Comparison of ENCODE assay signal across 17 cellular contexts in the genomic region with DNA sequence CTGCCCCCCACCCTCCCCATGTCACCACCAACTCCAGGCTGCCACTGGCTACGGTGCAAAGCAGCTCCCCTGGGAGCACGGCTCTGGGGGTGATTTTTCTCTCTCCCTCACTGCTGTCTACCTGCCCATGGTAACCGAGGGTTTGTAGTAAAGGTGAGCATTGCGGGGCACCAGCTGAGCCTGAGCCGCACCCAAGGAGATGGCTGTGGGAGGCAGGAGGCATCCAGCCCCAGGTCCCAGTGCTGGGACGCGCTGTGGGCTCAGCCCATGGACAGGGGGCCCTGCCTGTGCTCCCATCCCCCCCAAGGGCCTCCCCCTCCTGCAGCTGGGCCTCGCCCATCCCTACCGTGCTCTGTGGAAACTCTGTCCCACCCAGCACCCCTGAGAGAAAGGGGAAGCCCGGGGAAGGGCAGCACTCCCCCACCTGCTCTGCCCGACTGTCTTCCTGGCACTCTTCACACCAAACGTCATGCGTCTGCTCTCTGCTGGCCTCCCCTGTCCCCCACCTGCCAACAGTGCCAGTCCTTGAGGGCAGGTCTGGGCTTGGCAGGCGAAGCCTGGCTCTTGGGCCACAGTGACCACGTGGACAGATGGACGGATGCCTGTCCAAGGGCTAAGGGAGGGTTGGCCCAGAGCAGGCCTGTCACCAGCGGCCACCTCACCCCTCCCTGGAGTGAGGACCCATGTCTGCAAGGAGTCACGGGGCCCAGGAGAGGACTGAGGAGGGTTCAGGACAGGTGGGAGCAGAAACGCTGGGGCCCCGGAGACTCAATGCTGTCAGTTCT. TPM values are rescaled to one million over a fixed set of nuclear protein-coding genes. Genes with fewer than 3 reads are reported as not detected.
"Had no signal": no experiment of that assay in that cellular context is flagged by ENCODE, and none has a peak within 500 bp of the region (broad histone marks: within the 10 kb centered on the region; RNA-seq: fewer than 3 reads in every experiment).

No MANE protein-coding gene starts in this region.

- H3K27ac Mint-ChIP-seq: mesothelial cell of epicardium; stimulated activated naive CD8-positive, alpha-beta T cell treated with anti-CD3 and anti-CD28 coated beads, Interleukin-15, amount 100 ng/mL, for 72 hours; T-cell had no signal

- H3K9me3 ChIP-seq: lower lobe of right lung, ovary, sigmoid colon, spleen had no signal

- H3K27me3 ChIP-seq: ovary had no signal

- H3K36me3 Mint-ChIP-seq: mesothelial cell of epicardium, T-cell had no signal

- H3K4me3 ChIP-seq: lower lobe of right lung, ovary, sigmoid colon, spleen had no signal

- H3K27ac ChIP-seq: lower lobe of right lung, ovary, sigmoid colon, spleen had no signal

- H3K4me1 ChIP-seq: lower lobe of right lung had no signal

- H3K4me1 Mint-ChIP-seq: mesothelial cell of epicardium had no signal

- H3K9me3 Mint-ChIP-seq: activated T-cell treated with anti-CD3 and anti-CD28 coated beads, Interleukin-2, amount 50 U/mL, for 4 hours; mesothelial cell of epicardium; stimulated activated naive CD8-positive, alpha-beta T cell treated with anti-CD3 and anti-CD28 coated beads, Interleukin-15, amount 100 ng/mL, for 72 hours; T-cell had no signal

- DNase-seq: activated CD4-positive, alpha-beta T cell treated with anti-CD3 and anti-CD28 coated beads, Interleukin-2, amount 50 U/mL, for 48 hours; activated CD4-positive, CD25-positive, alpha-beta regulatory T cell treated with anti-CD3 and anti-CD28 coated beads, Interleukin-2, amount 50 U/mL, for 72 hours; activated effector memory CD4-positive, alpha-beta T cell treated with Interleukin-2 at 50 U/mL for 16 hours; activated naive CD4-positive, alpha-beta T cell treated with anti-CD3 and anti-CD28 coated beads, Interleukin-2, amount 50 U/mL, for 16 hours; activated T-cell treated with anti-CD3 and anti-CD28 coated beads, Interleukin-2, amount 50 U/mL, for 4 hours; lower lobe of right lung; ovary; sigmoid colon; stimulated activated naive CD8-positive, alpha-beta T cell treated with anti-CD3 and anti-CD28 coated beads, Interleukin-15, amount 100 ng/mL, for 72 hours; T-cell; T1000 had no signal

- H3K4me3 Mint-ChIP-seq: activated T-cell treated with anti-CD3 and anti-CD28 coated beads, Interleukin-2, amount 50 U/mL, for 4 hours; mesothelial cell of epicardium; stimulated activated naive CD8-positive, alpha-beta T cell treated with anti-CD3 and anti-CD28 coated beads, Interleukin-15, amount 100 ng/mL, for 72 hours; T-cell had no signal

- H3K36me3 ChIP-seq: lower lobe of right lung, ovary, sigmoid colon, spleen had no signal

RNA-seq across cellular contexts. Expression of gene CHRNA4, which starts 3.8 kb away (rescaled TPM):
- total RNA-seq: activated T-cell treated with anti-CD3 and anti-CD28 coated beads, Interleukin-2, amount 50 U/mL, for 4 hours; kidney epithelial cell; lower lobe of right lung; pulmonary artery endothelial cell; T-cell had no signal
- polyA plus RNA-seq: adipose tissue, urinary bladder had no signal
